2 cellular contexts compared by ENCODE assay signal in the genomic region with DNA sequence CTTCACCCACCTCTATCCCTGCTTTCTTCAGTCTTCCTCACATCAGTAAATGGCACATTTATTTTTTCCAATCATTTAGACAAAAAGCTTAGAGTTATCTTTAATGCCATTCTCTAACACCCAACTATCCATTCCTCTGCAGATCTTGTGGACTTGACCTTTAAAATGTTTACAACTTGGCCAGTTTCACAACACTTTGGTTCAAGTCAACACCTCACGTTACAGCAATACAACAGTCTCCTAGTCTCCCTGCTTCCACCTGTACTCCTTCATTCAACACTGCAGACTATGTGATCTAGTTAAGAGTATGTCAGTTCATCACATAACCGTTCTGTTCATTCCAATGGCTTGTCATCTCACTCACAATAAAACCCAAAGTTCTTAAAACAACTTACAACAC.
TF ChIP-seq lines count a peak whose summit lies in the region.

No MANE protein-coding gene starts in this region.

TF ChIP-seq in IMR-90, 13 proteins besides CTCF, POLR2A, EP300 and RAD21:
- no peak for TF ChIP-seq ELK1 (IDR thresholded peaks at IDR 0.05; ENCODE audit: borderline replicate concordance, low read depth, low read length)
- no peak for TF ChIP-seq MXI1 (IDR thresholded peaks at IDR 0.05; ENCODE audit: borderline replicate concordance, low read depth, low read length)
- no peak for TF ChIP-seq BHLHE40 (IDR thresholded peaks at IDR 0.05; ENCODE audit: low read depth, low read length)
- TF ChIP-seq MAZ (IDR thresholded peaks at IDR 0.05; ENCODE audit: borderline replicate concordance, low read depth, low read length), result no peak
- TF ChIP-seq, protein P1, sequence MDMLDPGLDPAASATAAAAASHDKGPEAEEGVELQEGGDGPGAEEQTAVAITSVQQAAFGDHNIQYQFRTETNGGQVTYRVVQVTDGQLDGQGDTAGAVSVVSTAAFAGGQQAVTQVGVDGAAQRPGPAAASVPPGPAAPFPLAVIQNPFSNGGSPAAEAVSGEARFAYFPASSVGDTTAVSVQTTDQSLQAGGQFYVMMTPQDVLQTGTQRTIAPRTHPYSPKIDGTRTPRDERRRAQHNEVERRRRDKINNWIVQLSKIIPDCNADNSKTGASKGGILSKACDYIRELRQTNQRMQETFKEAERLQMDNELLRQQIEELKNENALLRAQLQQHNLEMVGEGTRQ (IDR thresholded peaks at IDR 0.05; ENCODE audit: low read depth, low read length), result no peak
- TF ChIP-seq RFX5 (IDR thresholded peaks at IDR 0.05; ENCODE audit: low read depth, low read length), result no peak

TF ChIP-seq in H1, 55 proteins besides CTCF, POLR2A, EP300 and RAD21:
- TF ChIP-seq TAF7 (optimal IDR thresholded peaks at IDR 0.05; ENCODE audit: borderline replicate concordance, low read depth, low read length), result no peak
- TF ChIP-seq MAFK (IDR thresholded peaks at IDR 0.05; ENCODE audit: low read depth, low read length), result no peak
- no peak for TF ChIP-seq RXRA (IDR thresholded peaks at IDR 0.05; ENCODE audit: insufficient read depth, low read depth, low read length)
- TF ChIP-seq EZH2 (IDR thresholded peaks at IDR 0.05; ENCODE audit: low read depth, low read length, severe bottlenecking), result no peak
- TF ChIP-seq GTF2F1 (IDR thresholded peaks at IDR 0.05; ENCODE audit: borderline replicate concordance, low read depth, low read length), result no peak
- TF ChIP-seq CBX5 (IDR thresholded peaks at IDR 0.05; ENCODE audit: low read depth, low read length), result no peak
- TF ChIP-seq FOSL1 (IDR thresholded peaks at IDR 0.05; ENCODE audit: insufficient read depth, low read depth, low read length), result no peak
- no peak for TF ChIP-seq PHF8 (conservative IDR thresholded peaks at IDR 0.05; ENCODE audit: low read depth, low read length)
- no peak for TF ChIP-seq GABPA (IDR thresholded peaks at IDR 0.05; ENCODE audit: borderline replicate concordance, insufficient read depth, low read length)
- no peak for TF ChIP-seq HDAC6 (IDR thresholded peaks at IDR 0.05; ENCODE audit: low read depth, low read length)
- TF ChIP-seq ASH2L (IDR thresholded peaks at IDR 0.05; ENCODE audit: low read length), result no peak
- TF ChIP-seq SP4 (IDR thresholded peaks at IDR 0.05; ENCODE audit: low read length), result no peak
- no peak for TF ChIP-seq ZNF274 (IDR thresholded peaks at IDR 0.05; ENCODE audit: borderline replicate concordance, extremely low read depth, low read length)
- no peak for TF ChIP-seq BCL11A (IDR thresholded peaks at IDR 0.05; ENCODE audit: low read depth in 2 of 2, low read length in 2 of 2)
- no peak for TF ChIP-seq BRCA1 (IDR thresholded peaks at IDR 0.05; ENCODE audit: low read depth, low read length)
- TF ChIP-seq CHD2 (IDR thresholded peaks at IDR 0.05; ENCODE audit: low read length), result no peak
- TF ChIP-seq, protein P2, sequence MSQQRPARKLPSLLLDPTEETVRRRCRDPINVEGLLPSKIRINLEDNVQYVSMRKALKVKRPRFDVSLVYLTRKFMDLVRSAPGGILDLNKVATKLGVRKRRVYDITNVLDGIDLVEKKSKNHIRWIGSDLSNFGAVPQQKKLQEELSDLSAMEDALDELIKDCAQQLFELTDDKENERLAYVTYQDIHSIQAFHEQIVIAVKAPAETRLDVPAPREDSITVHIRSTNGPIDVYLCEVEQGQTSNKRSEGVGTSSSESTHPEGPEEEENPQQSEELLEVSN (IDR thresholded peaks at IDR 0.05), result no peak
TF ChIP-seq in H1: peak in this region for 0.
